In genomic region chr5:176133289-176133870, GRCh38 we compare ENCODE assay signal across 10 cellular contexts.
A peak's percentile ranks its signal among the peaks of the same experiment; 100 is the strongest.
DNase-seq lines count a peak whose midpoint lies in the region; ATAC-seq and TF ChIP-seq lines count a peak whose summit lies in the region.
"Had no signal": no experiment of that assay in that cellular context is flagged by ENCODE, and none has a peak within 500 bp of the region (broad histone marks: within the 10 kb centered on the region; RNA-seq: fewer than 3 reads in every experiment).

No MANE protein-coding gene starts in this region.

- no peak for TF ChIP-seq POLR2A in tibial nerve (IDR thresholded peaks at IDR 0.05)

- intact Hi-C loops in head of caudate nucleus (cut with DNase I), result no loop called here

- peak overlapping the region; percentile 42 for H3K4me3 Mint-ChIP-seq in activated CD8-positive, alpha-beta T cell treated with anti-CD3 and anti-CD28 coated beads, Interleukin-2, amount 10 ng/mL, durations not matched to agents 7 days and 5 days
- H3K4me3 Mint-ChIP-seq in stimulated activated effector memory CD8-positive, alpha-beta T cell treated with anti-CD3 and anti-CD28 coated beads, Interleukin-12 subunit alpha, Interleukin-12 subunit beta, amount 100 ng/mL, for 72 hours, result peak overlapping the region; percentile 58

- H3K4me1 ChIP-seq in HUES6 (ENCODE audit: control insufficient read depth, insufficient read depth, low read length), result peaks cover 12% of the 10 kb centered on the region; the same call in 1 of the 2 replicates
- H3K4me1 ChIP-seq in tibial nerve, result peaks cover 0 to 9% (median 0%) of the 10 kb centered on the region in 4 donors

- peak; percentile 23 for DNase-seq in activated CD8-positive, alpha-beta T cell treated with anti-CD3 and anti-CD28 coated beads, Interleukin-2, amount 10 ng/mL, durations not matched to agents 7 days and 5 days
- DNase-seq in head of caudate nucleus (peak in 28 of 42 donors; percentile 3 to 62 (median 26)), tibial nerve (ENCODE audit: low spot score in 2 of 2) (no peak), NCI-H524 (lab: John Stamatoyannopoulos, UW) (no peak)
- DNase-seq in stimulated activated effector memory CD8-positive, alpha-beta T cell treated with anti-CD3 and anti-CD28 coated beads, Interleukin-12 subunit alpha, Interleukin-12 subunit beta, amount 100 ng/mL, for 72 hours (ENCODE audit: low spot score in 2 of 2), result no peak
- DNase-seq: NCI-H446; stimulated activated naive CD4-positive, alpha-beta T cell treated with Interleukin-2 at 50 U/mL for 16 hours had no signal

- H3K27ac ChIP-seq in HUES6 (ENCODE audit: low read depth, low read length) (no peak overlapping the region), tibial nerve (no peak overlapping the region)

- TF ChIP-seq CTCF in tibial nerve (IDR thresholded peaks at IDR 0.05), result no peak

- no peak overlapping the region for H3K27ac Mint-ChIP-seq in activated CD8-positive, alpha-beta T cell treated with anti-CD3 and anti-CD28 coated beads, Interleukin-2, amount 10 ng/mL, durations not matched to agents 7 days and 5 days
- no peak overlapping the region for H3K27ac Mint-ChIP-seq in stimulated activated effector memory CD8-positive, alpha-beta T cell treated with anti-CD3 and anti-CD28 coated beads, Interleukin-12 subunit alpha, Interleukin-12 subunit beta, amount 100 ng/mL, for 72 hours

- peaks cover 27% of the 10 kb centered on the region for H3K27me3 ChIP-seq in HUES6 (ENCODE audit: control insufficient read depth, insufficient read depth, low read length)
- H3K27me3 ChIP-seq in tibial nerve, result peaks cover 0 to 30% of the 10 kb centered on the region in 2 donors

- ATAC-seq in activated CD8-positive, alpha-beta T cell treated with anti-CD3 and anti-CD28 coated beads, Interleukin-2, amount 10 ng/mL, durations not matched to agents 7 days and 5 days, result peak; percentile 44
- ATAC-seq in stimulated activated effector memory CD8-positive, alpha-beta T cell treated with anti-CD3 and anti-CD28 coated beads, Interleukin-12 subunit alpha, Interleukin-12 subunit beta, amount 100 ng/mL, for 72 hours, result peak; percentile 43
- ATAC-seq in GM18868 (IDR thresholded peaks at IDR 0.05; ENCODE audit: unreplicated experiment) (no peak), GM18502 (IDR thresholded peaks at IDR 0.05; ENCODE audit: poor library complexity, unreplicated experiment) (no peak)

- peak overlapping the region; percentile 58 for H3K4me3 ChIP-seq in HUES6 (ENCODE audit: low read depth, low read length)
- H3K4me3 ChIP-seq in tibial nerve, result no peak overlapping the region

- no peaks in the 10 kb centered on the region for H3K36me3 ChIP-seq in HUES6 (ENCODE audit: control insufficient read depth, insufficient read depth, low read length)
- no peaks in the 10 kb centered on the region for H3K36me3 ChIP-seq in tibial nerve

- peaks cover 16% of the 10 kb centered on the region for H3K4me1 Mint-ChIP-seq in activated CD8-positive, alpha-beta T cell treated with anti-CD3 and anti-CD28 coated beads, Interleukin-2, amount 10 ng/mL, durations not matched to agents 7 days and 5 days (ENCODE audit: low read depth)
- peaks cover 20% of the 10 kb centered on the region for H3K4me1 Mint-ChIP-seq in stimulated activated effector memory CD8-positive, alpha-beta T cell treated with anti-CD3 and anti-CD28 coated beads, Interleukin-12 subunit alpha, Interleukin-12 subunit beta, amount 100 ng/mL, for 72 hours

- no peaks in the 10 kb centered on the region for H3K36me3 Mint-ChIP-seq in activated CD8-positive, alpha-beta T cell treated with anti-CD3 and anti-CD28 coated beads, Interleukin-2, amount 10 ng/mL, durations not matched to agents 7 days and 5 days (ENCODE audit: low read depth)
- no peaks in the 10 kb centered on the region for H3K36me3 Mint-ChIP-seq in stimulated activated effector memory CD8-positive, alpha-beta T cell treated with anti-CD3 and anti-CD28 coated beads, Interleukin-12 subunit alpha, Interleukin-12 subunit beta, amount 100 ng/mL, for 72 hours

- TF ChIP-seq EP300 in tibial nerve (IDR thresholded peaks at IDR 0.05), result no peak

- WGBS in tibial nerve, 2 donors, result 4% methylated on average over 33 of the region's 34 CpGs

- H3K9me3 Mint-ChIP-seq in activated CD8-positive, alpha-beta T cell treated with anti-CD3 and anti-CD28 coated beads, Interleukin-2, amount 10 ng/mL, durations not matched to agents 7 days and 5 days (ENCODE audit: insufficient read depth), result no peaks in the 10 kb centered on the region
- H3K9me3 Mint-ChIP-seq in stimulated activated effector memory CD8-positive, alpha-beta T cell treated with anti-CD3 and anti-CD28 coated beads, Interleukin-12 subunit alpha, Interleukin-12 subunit beta, amount 100 ng/mL, for 72 hours, result no peaks in the 10 kb centered on the region

- no peak overlapping the region for H3K9ac ChIP-seq in HUES6 (ENCODE audit: low read length)

- POLR2A ChIA-PET in activated CD8-positive, alpha-beta T cell treated with anti-CD3 and anti-CD28 coated beads, Interleukin-2, amount 10 ng/mL, durations not matched to agents 7 days and 5 days (lab: Charles Lee), result no interaction called here

- H3K27me3 Mint-ChIP-seq in activated CD8-positive, alpha-beta T cell treated with anti-CD3 and anti-CD28 coated beads, Interleukin-2, amount 10 ng/mL, durations not matched to agents 7 days and 5 days (ENCODE audit: low read depth), result peaks cover 29% of the 10 kb centered on the region

- H3K9me3 ChIP-seq in HUES6 (ENCODE audit: control insufficient read depth, insufficient read depth, low read depth, low read length), result no peaks in the 10 kb centered on the region
- peaks cover 0 to 18% (median 0%) of the 10 kb centered on the region in 4 donors for H3K9me3 ChIP-seq in tibial nerve

- CTCF ChIA-PET in activated CD8-positive, alpha-beta T cell treated with anti-CD3 and anti-CD28 coated beads, Interleukin-2, amount 10 ng/mL, durations not matched to agents 7 days and 5 days (lab: Charles Lee), result no interaction called here

Comparison
In these comparisons a context has a peak if more than half of its experiments do, and no peak if none do; other contexts are left out.
1. ATAC-seq: peak in activated CD8-positive, alpha-beta T cell treated with anti-CD3 and anti-CD28 coated beads, Interleukin-2, amount 10 ng/mL, durations not matched to agents 7 days and 5 days (single experiment) and stimulated activated effector memory CD8-positive, alpha-beta T cell treated with anti-CD3 and anti-CD28 coated beads, Interleukin-12 subunit alpha, Interleukin-12 subunit beta, amount 100 ng/mL, for 72 hours (single experiment); none in GM18868 (single experiment) and GM18502 (single experiment).
2. DNase-seq: peak in activated CD8-positive, alpha-beta T cell treated with anti-CD3 and anti-CD28 coated beads, Interleukin-2, amount 10 ng/mL, durations not matched to agents 7 days and 5 days (single experiment) and head of caudate nucleus (28 of 42); none in stimulated activated effector memory CD8-positive, alpha-beta T cell treated with anti-CD3 and anti-CD28 coated beads, Interleukin-12 subunit alpha, Interleukin-12 subunit beta, amount 100 ng/mL, for 72 hours (0 of 2), tibial nerve (0 of 2) and NCI-H524 (0 of 2).